22 cellular contexts compared by ENCODE assay signal in the genomic region with DNA sequence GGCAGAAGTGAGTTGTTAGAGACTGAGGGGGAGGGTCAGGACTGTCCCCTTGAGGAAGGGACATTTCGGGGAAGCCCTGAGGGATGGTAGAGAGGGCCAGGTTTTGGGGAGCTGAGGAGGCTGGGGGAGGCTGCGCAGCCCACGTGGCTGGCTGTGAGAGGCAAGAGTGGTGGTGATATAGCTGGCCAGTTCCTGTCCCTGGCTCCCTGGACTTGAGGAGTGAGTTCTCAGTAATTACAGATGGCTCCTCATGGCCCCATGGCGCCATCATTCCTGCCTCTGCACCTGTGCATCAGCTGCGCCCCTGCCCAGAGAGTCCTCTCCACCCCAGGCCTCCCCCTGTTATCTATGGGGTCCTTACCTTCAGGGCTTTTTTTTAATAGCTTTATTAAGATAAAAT. TPM values are rescaled to one million over a fixed set of nuclear protein-coding genes. Genes with fewer than 3 reads are reported as not detected.
DNase-seq lines count a peak whose midpoint lies in the region; TF ChIP-seq lines count a peak whose summit lies in the region.
"Had no signal": no experiment of that assay in that cellular context is flagged by ENCODE, and none has a peak within 500 bp of the region (broad histone marks: within the 10 kb centered on the region; RNA-seq: fewer than 3 reads in every experiment).

No MANE protein-coding gene starts in this region.

- H3K4me3 Mint-ChIP-seq in Calu3 (ENCODE audit: low read depth, unreplicated experiment) = no peak overlapping the region
- H3K4me3 Mint-ChIP-seq in endodermal cell = no peak overlapping the region
- H3K4me3 Mint-ChIP-seq in progenitor cell of endocrine pancreas (ENCODE audit: low read depth) = no peak overlapping the region
- H3K4me3 Mint-ChIP-seq: activated CD4-positive, alpha-beta memory T cell treated with anti-CD3 and anti-CD28 coated beads, Interleukin-2, amount 10 ng/mL, durations not matched to agents 7 days and 5 days had no signal

- no peaks in the 10 kb centered on the region for H3K27me3 Mint-ChIP-seq in Calu3 (ENCODE audit: unreplicated experiment)
- no peaks in the 10 kb centered on the region for H3K27me3 Mint-ChIP-seq in endodermal cell (ENCODE audit: insufficient read depth)
- no peaks in the 10 kb centered on the region for H3K27me3 Mint-ChIP-seq in progenitor cell of endocrine pancreas
- H3K27me3 Mint-ChIP-seq: activated CD4-positive, alpha-beta memory T cell treated with anti-CD3 and anti-CD28 coated beads, Interleukin-2, amount 10 ng/mL, durations not matched to agents 7 days and 5 days had no signal

- intact Hi-C loops in Calu3 (cut with micrococcal nuclease; ENCODE audit: unreplicated experiment) = no loop called here

- CTCF ChIA-PET in Calu3 (lab: Charles Lee) = no interaction called here

- H3K9me3 ChIP-seq in BLaER1 treated with 17β-estradiol and CSF1 and Interleukin-3, amounts not matched to agents 10 nM and 100 nM (replicated peaks in 1 of 11) = no peaks in the 10 kb centered on the region
- peaks cover 4% of the 10 kb centered on the region for H3K9me3 ChIP-seq in endodermal cell (ENCODE audit: control insufficient read depth, low read length)
- H3K9me3 ChIP-seq: HAP-1, right lobe of liver had no signal

- no peak for TF ChIP-seq CTCF in Calu3 (IDR thresholded peaks at IDR 0.05; ENCODE audit: unreplicated experiment)
- TF ChIP-seq CTCF in endodermal cell (conservative IDR thresholded peaks at IDR 0.05) = no peak
- no peak for TF ChIP-seq CTCF in progenitor cell of endocrine pancreas (IDR thresholded peaks at IDR 0.05; ENCODE audit: unreplicated experiment)

- H3K27ac ChIP-seq in BLaER1 treated with 17β-estradiol and CSF1 and Interleukin-3, amounts not matched to agents 10 nM and 100 nM = no peak overlapping the region
- no peak overlapping the region for H3K27ac ChIP-seq in endodermal cell (ENCODE audit: low read depth, low read length)
- H3K27ac ChIP-seq: HL-60, right lobe of liver, WERI-Rb-1 had no signal

- no peaks in the 10 kb centered on the region for H3K9me3 Mint-ChIP-seq in Calu3 (ENCODE audit: low read depth, unreplicated experiment)
- H3K9me3 Mint-ChIP-seq in endodermal cell = peaks cover 3% of the 10 kb centered on the region
- H3K9me3 Mint-ChIP-seq in progenitor cell of endocrine pancreas (ENCODE audit: low read depth) = peaks cover 15% of the 10 kb centered on the region

- H3K27ac Mint-ChIP-seq in Calu3 (ENCODE audit: unreplicated experiment) (peak overlapping the region; percentile 45), endodermal cell (peak overlapping the region; percentile 26), progenitor cell of endocrine pancreas (peak overlapping the region; percentile 43)
- H3K27ac Mint-ChIP-seq: activated CD4-positive, alpha-beta memory T cell treated with anti-CD3 and anti-CD28 coated beads, Interleukin-2, amount 10 ng/mL, durations not matched to agents 7 days and 5 days had no signal

- 0 out of 22 replicates have a peak overlapping the region, but pooled peaks of 1 of the 11 experiments have one; percentile 25 for H3K9ac ChIP-seq in BLaER1 treated with 17β-estradiol and CSF1 and Interleukin-3, amounts not matched to agents 10 nM and 100 nM
- no peak overlapping the region for H3K9ac ChIP-seq in endodermal cell (ENCODE audit: extremely low read depth, low read length, poor library complexity, severe bottlenecking)

- peaks cover 44 to 74% (median 62%) of the 10 kb centered on the region in 10 experiments for H3K4me1 ChIP-seq in BLaER1 treated with 17β-estradiol and CSF1 and Interleukin-3, amounts not matched to agents 10 nM and 100 nM
- H3K4me1 ChIP-seq in endodermal cell (ENCODE audit: control insufficient read depth, insufficient read depth, low read length) = no peaks in the 10 kb centered on the region
- H3K4me1 ChIP-seq: HAP-1 had no signal

- H3K4me1 Mint-ChIP-seq in Calu3 (ENCODE audit: low read depth, unreplicated experiment) (peaks cover 77% of the 10 kb centered on the region), endodermal cell (peaks cover 4% of the 10 kb centered on the region), progenitor cell of endocrine pancreas (ENCODE audit: low read depth) (peaks cover 9% of the 10 kb centered on the region)

- no peaks in the 10 kb centered on the region for H3K27me3 ChIP-seq in BLaER1 treated with 17β-estradiol and CSF1 and Interleukin-3, amounts not matched to agents 10 nM and 100 nM
- H3K27me3 ChIP-seq in endodermal cell (ENCODE audit: control insufficient read depth, insufficient read depth, low read length, poor library complexity, severe bottlenecking) = no peaks in the 10 kb centered on the region
- H3K27me3 ChIP-seq: MG63, right lobe of liver had no signal

- peak overlapping the region in 7 of 11 experiments; percentile 3 to 59 (median 22); a peak in 11 of 22 replicates for H3K4me2 ChIP-seq in BLaER1 treated with 17β-estradiol and CSF1 and Interleukin-3, amounts not matched to agents 10 nM and 100 nM

- DNase-seq in Calu3 = no peak
- DNase-seq in endodermal cell = no peak
- DNase-seq in progenitor cell of endocrine pancreas (ENCODE audit: low spot score, unreplicated experiment) = no peak
- DNase-seq in NOMO-1 (lab: John Stamatoyannopoulos, UW; ENCODE audit: unreplicated experiment in 2 of 2) = no peak
- no peak for DNase-seq in D341Med (ENCODE audit: low spot score)
- DNase-seq in amniotic stem cell (lab: John Stamatoyannopoulos, UW) = no peak
- DNase-seq: activated CD4-positive, alpha-beta memory T cell treated with anti-CD3 and anti-CD28 coated beads, Interleukin-2, amount 10 ng/mL, durations not matched to agents 7 days and 5 days; activated T-cell treated with anti-CD3 and anti-CD28 coated beads, Interleukin-2, amount 50 U/mL, for 48 hours; cerebellar nuclear complex; hippocampal formation; IMR-90; MG63; NCI-H187; NCI-H345; SHP77 treated with DMSO at 0.1 percent for 48 hours; stimulated activated CD4-positive, alpha-beta T cell treated with anti-CD3 and anti-CD28 coated beads, Interleukin-1b, Interleukin-23, amount 100 ng/mL, for 48 hours; T-helper 1 cell; WERI-Rb-1 had no signal

- peaks cover 61% of the 10 kb centered on the region for H3K36me3 Mint-ChIP-seq in Calu3 (ENCODE audit: insufficient read depth, unreplicated experiment)
- peaks cover 30% of the 10 kb centered on the region for H3K36me3 Mint-ChIP-seq in endodermal cell (ENCODE audit: low read depth)
- peaks cover 16% of the 10 kb centered on the region for H3K36me3 Mint-ChIP-seq in progenitor cell of endocrine pancreas (ENCODE audit: insufficient read depth)

- H3K4me3 ChIP-seq in BLaER1 treated with 17β-estradiol and CSF1 and Interleukin-3, amounts not matched to agents 10 nM and 100 nM = no peak overlapping the region
- H3K4me3 ChIP-seq in endodermal cell (ENCODE audit: low read length) = no peak overlapping the region
- H3K4me3 ChIP-seq: HAP-1, MG63, right lobe of liver had no signal

- no TSS peak for BruUV-seq in Calu3 (replicated peaks; lab: Mats Ljungman, UMichigan)

- H3K36me3 ChIP-seq in BLaER1 treated with 17β-estradiol and CSF1 and Interleukin-3, amounts not matched to agents 10 nM and 100 nM = peaks cover 8 to 80% (median 62%) of the 10 kb centered on the region in 11 experiments
- H3K36me3 ChIP-seq in endodermal cell (ENCODE audit: control insufficient read depth, insufficient read depth, low read length) = peaks cover 6% of the 10 kb centered on the region
- H3K36me3 ChIP-seq: right lobe of liver had no signal

- 93% methylated on average over 5 of the region's 5 CpGs; no CpG with 5 or more reads in 1 of the 2 experiments for WGBS in endodermal cell (ENCODE audit: insufficient coverage in 1 of 2, insufficient read length in 1 of 2), 2 experiments

- peaks cover 73 to 100% (median 97%) of the 10 kb centered on the region in 11 experiments; a peak in 21 of 22 replicates for H4K20me1 ChIP-seq in BLaER1 treated with 17β-estradiol and CSF1 and Interleukin-3, amounts not matched to agents 10 nM and 100 nM

RNA-seq across cellular contexts. Expression of gene MPRIP, which starts 30.3 kb away (rescaled TPM):
- total RNA-seq in Calu3 (2022) = 338 and 423 TPM in 2 replicates
- 100 to 1,000 TPM; 154 to 155 TPM for total RNA-seq in endodermal cell
- polyA plus RNA-seq in endodermal cell (2013, experiment 1 of 2) = 126 TPM
- polyA plus RNA-seq in endodermal cell (2013, experiment 2 of 2) = 112 TPM
- total RNA-seq in progenitor cell of endocrine pancreas = 180 and 195 TPM in 2 replicates
